Comparison of ENCODE assay signal across 21 cellular contexts in genomic region chr3:171057075-171057474, GRCh38. TPM values are rescaled to one million over a fixed set of nuclear protein-coding genes. Genes with fewer than 3 reads are reported as not detected.
DNase-seq lines count a peak whose midpoint lies in the region; ATAC-seq, FAIRE-seq and TF ChIP-seq lines count a peak whose summit lies in the region.
"Had no signal": no experiment of that assay in that cellular context is flagged by ENCODE, and none has a peak within 500 bp of the region (broad histone marks: within the 10 kb centered on the region; RNA-seq: fewer than 3 reads in every experiment).

No MANE protein-coding gene starts in this region.

- POLR2A ChIA-PET in PC-9 (lab: Charles Lee; ENCODE audit: unreplicated experiment) (no interaction called here), endothelial cell of umbilical vein (lab: Charles Lee) (no interaction called here)

- H3K9me2 ChIP-seq in PC-9 (ENCODE audit: insufficient read depth), result no peaks in the 10 kb centered on the region

- H3K27ac ChIP-seq in ACC112 (ENCODE audit: low read depth, low read length) (peak overlapping the region; percentile 22; the same call in 1 of the 2 replicates), PC-9 (peak overlapping the region; percentile 81), endothelial cell of umbilical vein (ENCODE audit: insufficient read depth, low read depth, low read length) (peak overlapping the region; percentile 47), heart right ventricle (no peak overlapping the region)
- H3K27ac ChIP-seq: C4-2B, HL-60 had no signal

- 34 to 81% methylated on average over 1 of the region's 1 CpG for WGBS in heart right ventricle, 2 donors

- H3K36me3 ChIP-seq in ACC112 (ENCODE audit: insufficient read depth, low read length), result no peaks in the 10 kb centered on the region
- H3K36me3 ChIP-seq in PC-9 (ENCODE audit: low read depth), result no peaks in the 10 kb centered on the region
- no peaks in the 10 kb centered on the region for H3K36me3 ChIP-seq in endothelial cell of umbilical vein (ENCODE audit: control insufficient read depth in 2 of 2, extremely low read depth in 1 of 2, insufficient read depth in 2 of 2, low read length in 2 of 2)
- H3K36me3 ChIP-seq in heart right ventricle, result no peaks in the 10 kb centered on the region
- H3K36me3 ChIP-seq: BE2C had no signal

- H2AFZ ChIP-seq in ACC112 (ENCODE audit: low read length, unreplicated experiment) (no peak overlapping the region), PC-9 (no peak overlapping the region), endothelial cell of umbilical vein (ENCODE audit: low read depth, low read length) (no peak overlapping the region)
- H2AFZ ChIP-seq: GM23338 had no signal

- TF ChIP-seq POLR2A in endothelial cell of umbilical vein (IDR thresholded peaks at IDR 0.05; ENCODE audit: low read depth, low read length), result no peak

- no TSS peak for BruUV-seq in PC-9 (replicated peaks; lab: Mats Ljungman, UMichigan)
- BruUV-seq in endothelial cell of umbilical vein (replicated peaks; lab: Mats Ljungman, UMichigan), result no TSS peak

- H3K9ac ChIP-seq in endothelial cell of umbilical vein (replicated peaks; ENCODE audit: extremely low read depth, insufficient read depth, low read length), result no peak overlapping the region

- H3K4me1 ChIP-seq in ACC112 (ENCODE audit: control insufficient read depth, insufficient read depth, low read length, unreplicated experiment) (peaks cover 39% of the 10 kb centered on the region), PC-9 (replicated peaks; ENCODE audit: insufficient read depth) (peaks cover 39% of the 10 kb centered on the region), endothelial cell of umbilical vein (ENCODE audit: control insufficient read depth, extremely low read depth, insufficient read depth, low read length) (peaks cover 17% of the 10 kb centered on the region), heart right ventricle (no peaks in the 10 kb centered on the region)
- H3K4me1 ChIP-seq: BE2C had no signal

- ATAC-seq in GM19025 (IDR thresholded peaks at IDR 0.05; ENCODE audit: low read depth, unreplicated experiment) (peak; percentile 50), heart right ventricle (no peak), HG02610 (IDR thresholded peaks at IDR 0.05; ENCODE audit: unreplicated experiment) (no peak)
- ATAC-seq: GM23338 had no signal

- H4K20me1 ChIP-seq in PC-9 (ENCODE audit: insufficient read depth) (no peaks in the 10 kb centered on the region), endothelial cell of umbilical vein (replicated peaks; ENCODE audit: control insufficient read depth, extremely low read depth, insufficient read depth, low read length) (no peaks in the 10 kb centered on the region)

- intact Hi-C loops in PC-9 (cut with micrococcal nuclease; ENCODE audit: unreplicated experiment), result loop anchor here (5.0 to 10.0 kb wide), 2 partner anchors 405 to 1288 kb away; partner anchors contain the start of gene TNIK
- intact Hi-C loops in endothelial cell of umbilical vein (cut with micrococcal nuclease), result no loop called here
- intact Hi-C loops in heart right ventricle (cut with DNase I), result loop anchor here in 1 of 10 donors (10.0 kb wide), 1 partner anchor 508 kb away; no protein-coding TSS in a partner anchor

- dilution Hi-C loops in endothelial cell of umbilical vein (cut with MboI; ENCODE audit: extremely low pct_ligation_motif_present, low sequenced_read_pairs), result no loop called here

- no peaks in the 10 kb centered on the region for H3K79me2 ChIP-seq in ACC112 (ENCODE audit: control insufficient read depth, insufficient read depth, low read length, unreplicated experiment)
- H3K79me2 ChIP-seq in PC-9 (ENCODE audit: low read depth), result no peaks in the 10 kb centered on the region
- no peaks in the 10 kb centered on the region for H3K79me2 ChIP-seq in endothelial cell of umbilical vein (ENCODE audit: control insufficient read depth, insufficient read depth, low read length)

- H3K9me3 ChIP-seq in PC-9 (ENCODE audit: insufficient read depth, low read depth) (peaks cover 5% of the 10 kb centered on the region; the same call in 1 of the 2 replicates), endothelial cell of umbilical vein (replicated peaks; ENCODE audit: control insufficient read depth, insufficient read depth, low read length) (no peaks in the 10 kb centered on the region), heart right ventricle (no peaks in the 10 kb centered on the region)
- H3K9me3 ChIP-seq: BE2C had no signal

- peaks cover 27% of the 10 kb centered on the region for H3F3A ChIP-seq in PC-9 (ENCODE audit: insufficient read depth, low read depth)

- DNase-seq in PC-9, result no peak
- no peak for DNase-seq in endothelial cell of umbilical vein (ENCODE audit: low read depth, low spot score)
- DNase-seq in NOMO-1 treated with dmso at 0.1 percent for 144 hours (lab: John Stamatoyannopoulos, UW; ENCODE audit: unreplicated experiment), result no peak
- no peak for DNase-seq in GM19240 (ENCODE audit: insufficient read length, low spot score)
- DNase-seq in heart right ventricle, result no peak
- DNase-seq: BE2C; CD4-positive, alpha-beta memory T cell; COR-L47; GF-D8; H9; Karpas-422 had no signal

- H3K27me3 ChIP-seq in ACC112 (ENCODE audit: insufficient read depth, low read length) (no peaks in the 10 kb centered on the region), PC-9 (ENCODE audit: insufficient read depth, low read depth) (no peaks in the 10 kb centered on the region), endothelial cell of umbilical vein (ENCODE audit: control insufficient read depth in 2 of 2, insufficient read depth in 2 of 2, low read length in 2 of 2) (no peaks in the 10 kb centered on the region), heart right ventricle (no peaks in the 10 kb centered on the region)
- H3K27me3 ChIP-seq: BE2C had no signal

- TF ChIP-seq CTCF in PC-9 (conservative IDR thresholded peaks at IDR 0.05), result no peak
- no peak for TF ChIP-seq CTCF in endothelial cell of umbilical vein (IDR thresholded peaks at IDR 0.05; ENCODE audit: extremely low read depth in 1 of 2, insufficient read depth in 1 of 2, low read depth in 1 of 2, low read length in 2 of 2)
- no peak for TF ChIP-seq CTCF in heart right ventricle (IDR thresholded peaks at IDR 0.05)

- CTCF ChIA-PET in PC-9 (lab: Charles Lee), result interaction anchor here (0.6 kb wide), 1 partner anchor 104 kb away, joined by 3 read pairs; no protein-coding TSS in a partner anchor
- CTCF ChIA-PET in endothelial cell of umbilical vein (lab: Charles Lee), result no interaction called here

- FAIRE-seq in endothelial cell of umbilical vein (lab: Jason Lieb, UNC), result no peak
- FAIRE-seq: GM18507, GM19239, K562 had no signal

- H3K4me2 ChIP-seq in PC-9 (0 out of 2 replicates have a peak overlapping the region, but pooled peaks have one; percentile 61), endothelial cell of umbilical vein (ENCODE audit: insufficient read depth, low read length) (peak overlapping the region; percentile 19)
- H3K4me2 ChIP-seq: GM23338 had no signal

- H3K9me1 ChIP-seq in endothelial cell of umbilical vein (replicated peaks; ENCODE audit: control insufficient read depth, extremely low read depth, insufficient read depth, low read length), result no peaks in the 10 kb centered on the region

- H3K4me3 ChIP-seq in ACC112 (ENCODE audit: low read depth, low read length), result no peak overlapping the region
- H3K4me3 ChIP-seq in PC-9, result no peak overlapping the region
- no peak overlapping the region for H3K4me3 ChIP-seq in endothelial cell of umbilical vein (replicated peaks in 1 of 3; ENCODE audit: insufficient read depth in 1 of 3, low read depth in 1 of 3, low read length in 3 of 3)
- no peak overlapping the region for H3K4me3 ChIP-seq in heart right ventricle
- H3K4me3 ChIP-seq: GM23338, K562 had no signal

TF ChIP-seq in endothelial cell of umbilical vein, 7 proteins besides CTCF, POLR2A, EP300 and RAD21:
- TF ChIP-seq, protein P1, sequence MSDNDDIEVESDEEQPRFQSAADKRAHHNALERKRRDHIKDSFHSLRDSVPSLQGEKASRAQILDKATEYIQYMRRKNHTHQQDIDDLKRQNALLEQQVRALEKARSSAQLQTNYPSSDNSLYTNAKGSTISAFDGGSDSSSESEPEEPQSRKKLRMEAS (IDR thresholded peaks at IDR 0.05; ENCODE audit: insufficient read depth, insufficient read length), result no peak
- TF ChIP-seq JUN (IDR thresholded peaks at IDR 0.05; ENCODE audit: borderline replicate concordance, insufficient read depth, insufficient read length, low read depth) (no peak), EZH2 (IDR thresholded peaks at IDR 0.05; ENCODE audit: borderline replicate concordance, low read depth, low read length, severe bottlenecking) (no peak), POLR2AphosphoS5 (IDR thresholded peaks at IDR 0.05; ENCODE audit: insufficient read depth, low read depth, low read length) (no peak), MYC (IDR thresholded peaks at IDR 0.05; ENCODE audit: low read depth, low read length) (no peak), GATA2 (IDR thresholded peaks at IDR 0.05; ENCODE audit: insufficient read depth, insufficient read length, low read depth, low read length) (no peak), FOS (IDR thresholded peaks at IDR 0.05; ENCODE audit: borderline replicate concordance, insufficient read depth, low read length) (no peak)
TF ChIP-seq in endothelial cell of umbilical vein: peak in this region for 0.

RNA-seq across cellular contexts. Expression of gene SLC2A2, which starts 30.6 kb away (rescaled TPM):
- not detected in 2 replicates for total RNA-seq in PC-9 (2021)
- not detected in 2 replicates for total RNA-seq in endothelial cell of umbilical vein
- polyA plus RNA-seq in endothelial cell of umbilical vein, result not detected in 2 replicates
- polyA plus RNA-seq in endothelial cell of umbilical vein (2011; cell fraction: cytosol; rRNA removed), result not detected in 2 replicates
- not detected in 2 replicates for polyA plus RNA-seq in endothelial cell of umbilical vein (2011; cell fraction: nucleus; rRNA removed)
- polyA plus RNA-seq in endothelial cell of umbilical vein (2012), result not detected in 2 replicates
- not detected in 2 replicates for polyA minus RNA-seq in endothelial cell of umbilical vein
- not detected for polyA minus RNA-seq in endothelial cell of umbilical vein (2011; cell fraction: cytosol; rRNA and poly(A)+ RNA removed)
- not detected in 2 replicates for polyA minus RNA-seq in endothelial cell of umbilical vein (2011; cell fraction: nucleus; rRNA and poly(A)+ RNA removed)
- total RNA-seq in heart right ventricle, result not detected
- polyA plus RNA-seq in heart right ventricle, result not detected
- total RNA-seq: CD4-positive, alpha-beta memory T cell; GM23338; H9 had no signal
- polyA plus RNA-seq: AG04450; CD4-positive, alpha-beta memory T cell; GM23338; K562 had no signal

Comparison
In these comparisons a context has a peak if more than half of its experiments do, and no peak if none do; other contexts are left out.
1. H3K27ac ChIP-seq: peak in ACC112 (single experiment), PC-9 (single experiment) and endothelial cell of umbilical vein (single experiment); none in heart right ventricle (0 of 10).